1 cellular context compared by ENCODE assay signal in the genomic region with DNA sequence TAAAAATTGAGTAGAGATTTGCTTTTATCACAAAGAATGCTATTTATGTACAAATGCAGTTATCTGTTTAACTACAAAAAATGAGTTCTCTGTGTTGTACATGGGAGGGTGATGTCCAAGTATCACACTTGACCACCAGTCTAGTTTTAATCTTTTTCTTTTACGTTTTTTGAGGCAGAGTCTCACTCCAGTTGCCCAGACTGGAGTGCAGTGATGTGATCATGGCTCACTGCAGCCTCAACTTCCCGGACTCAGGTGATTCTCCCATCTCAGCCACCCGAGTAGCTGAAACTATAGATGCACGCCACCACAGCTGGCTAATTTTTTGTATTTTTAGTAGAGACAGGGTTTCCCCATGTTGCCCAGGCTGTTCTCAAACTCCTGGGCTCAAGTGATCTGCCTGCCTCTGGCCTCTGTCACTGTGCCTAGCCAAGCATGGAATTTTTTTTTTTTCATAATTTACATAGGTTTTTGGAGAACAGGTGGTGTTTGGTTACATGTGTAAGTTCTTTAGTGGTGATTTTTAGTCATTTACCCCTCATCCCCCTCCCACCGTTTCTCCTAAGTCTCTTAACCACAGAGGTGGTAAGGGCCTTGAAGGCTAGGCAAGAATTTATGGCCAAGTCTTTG.
TF ChIP-seq lines count a peak whose summit lies in the region.

No MANE protein-coding gene starts in this region.

TF ChIP-seq in GM12878, 131 proteins besides CTCF, POLR2A, EP300 and RAD21 (continued from another document):
- no peak; the same call in 1 of the 2 replicates for TF ChIP-seq FOXM1 (IDR thresholded peaks at IDR 0.05; ENCODE audit: low read depth, low read length)
- no peak for TF ChIP-seq ZNF207 (IDR thresholded peaks at IDR 0.05; ENCODE audit: borderline replicate concordance)
- TF ChIP-seq MEF2A (IDR thresholded peaks at IDR 0.05; ENCODE audit: insufficient read depth, low read depth, low read length) = peak; percentile 62; the same call in 1 of the 2 replicates
- TF ChIP-seq CHD1 (IDR thresholded peaks at IDR 0.05; ENCODE audit: low read depth, low read length) = no peak
- peak; percentile 72 for TF ChIP-seq EED (IDR thresholded peaks at IDR 0.05; ENCODE audit: low read depth)
- peak; percentile 86 for TF ChIP-seq PAX5 (IDR thresholded peaks at IDR 0.05; ENCODE audit: borderline replicate concordance, low read depth, low read length)
- TF ChIP-seq, protein P1, sequence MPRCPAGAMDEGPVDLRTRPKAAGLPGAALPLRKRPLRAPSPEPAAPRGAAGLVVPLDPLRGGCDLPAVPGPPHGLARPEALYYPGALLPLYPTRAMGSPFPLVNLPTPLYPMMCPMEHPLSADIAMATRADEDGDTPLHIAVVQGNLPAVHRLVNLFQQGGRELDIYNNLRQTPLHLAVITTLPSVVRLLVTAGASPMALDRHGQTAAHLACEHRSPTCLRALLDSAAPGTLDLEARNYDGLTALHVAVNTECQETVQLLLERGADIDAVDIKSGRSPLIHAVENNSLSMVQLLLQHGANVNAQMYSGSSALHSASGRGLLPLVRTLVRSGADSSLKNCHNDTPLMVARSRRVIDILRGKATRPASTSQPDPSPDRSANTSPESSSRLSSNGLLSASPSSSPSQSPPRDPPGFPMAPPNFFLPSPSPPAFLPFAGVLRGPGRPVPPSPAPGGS (IDR thresholded peaks at IDR 0.05; ENCODE audit: borderline replicate concordance, insufficient read depth, low read depth, low read length, poor library complexity, severe bottlenecking) = peak; percentile 19
- peak in 1 of 2 experiments; percentile 20; a peak in 1 of 4 replicates for TF ChIP-seq BHLHE40 (IDR thresholded peaks at IDR 0.05; ENCODE audit: borderline replicate concordance in 1 of 2, low read depth in 2 of 2, low read length in 1 of 2)
- TF ChIP-seq CBFB (IDR thresholded peaks at IDR 0.05; ENCODE audit: low read depth) = peak; percentile 23; the same call in 1 of the 2 replicates
- TF ChIP-seq CREM (IDR thresholded peaks at IDR 0.05; ENCODE audit: low read depth) = 0 out of 2 replicates have a peak, but pooled peaks have one; percentile 29
- TF ChIP-seq JUNB (IDR thresholded peaks at IDR 0.05) = 0 out of 2 replicates have a peak, but pooled peaks have one; percentile 9
- TF ChIP-seq IRF4 (IDR thresholded peaks at IDR 0.05; ENCODE audit: low read depth, low read length) = no peak
- TF ChIP-seq, protein P2, sequence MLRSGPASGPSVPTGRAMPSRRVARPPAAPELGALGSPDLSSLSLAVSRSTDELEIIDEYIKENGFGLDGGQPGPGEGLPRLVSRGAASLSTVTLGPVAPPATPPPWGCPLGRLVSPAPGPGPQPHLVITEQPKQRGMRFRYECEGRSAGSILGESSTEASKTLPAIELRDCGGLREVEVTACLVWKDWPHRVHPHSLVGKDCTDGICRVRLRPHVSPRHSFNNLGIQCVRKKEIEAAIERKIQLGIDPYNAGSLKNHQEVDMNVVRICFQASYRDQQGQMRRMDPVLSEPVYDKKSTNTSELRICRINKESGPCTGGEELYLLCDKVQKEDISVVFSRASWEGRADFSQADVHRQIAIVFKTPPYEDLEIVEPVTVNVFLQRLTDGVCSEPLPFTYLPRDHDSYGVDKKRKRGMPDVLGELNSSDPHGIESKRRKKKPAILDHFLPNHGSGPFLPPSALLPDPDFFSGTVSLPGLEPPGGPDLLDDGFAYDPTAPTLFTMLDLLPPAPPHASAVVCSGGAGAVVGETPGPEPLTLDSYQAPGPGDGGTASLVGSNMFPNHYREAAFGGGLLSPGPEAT (IDR thresholded peaks at IDR 0.05; ENCODE audit: low read depth) = 0 out of 2 replicates have a peak, but pooled peaks have one; percentile 23
- peak; percentile 42; the same call in 1 of the 2 replicates for TF ChIP-seq ZNF384 (IDR thresholded peaks at IDR 0.05; ENCODE audit: borderline replicate concordance, low read depth, low read length)
- TF ChIP-seq MTA3 (IDR thresholded peaks at IDR 0.05; ENCODE audit: borderline replicate concordance, low read length) = no peak
- TF ChIP-seq RUNX3 (IDR thresholded peaks at IDR 0.05; ENCODE audit: low read length) = peak; percentile 86
- no peak for TF ChIP-seq ETV6 (conservative IDR thresholded peaks at IDR 0.05 in 1 of 2, IDR thresholded peaks at IDR 0.05 in 1 of 2; ENCODE audit: borderline replicate concordance in 1 of 2, low read depth in 1 of 2)
- TF ChIP-seq, protein P3, sequence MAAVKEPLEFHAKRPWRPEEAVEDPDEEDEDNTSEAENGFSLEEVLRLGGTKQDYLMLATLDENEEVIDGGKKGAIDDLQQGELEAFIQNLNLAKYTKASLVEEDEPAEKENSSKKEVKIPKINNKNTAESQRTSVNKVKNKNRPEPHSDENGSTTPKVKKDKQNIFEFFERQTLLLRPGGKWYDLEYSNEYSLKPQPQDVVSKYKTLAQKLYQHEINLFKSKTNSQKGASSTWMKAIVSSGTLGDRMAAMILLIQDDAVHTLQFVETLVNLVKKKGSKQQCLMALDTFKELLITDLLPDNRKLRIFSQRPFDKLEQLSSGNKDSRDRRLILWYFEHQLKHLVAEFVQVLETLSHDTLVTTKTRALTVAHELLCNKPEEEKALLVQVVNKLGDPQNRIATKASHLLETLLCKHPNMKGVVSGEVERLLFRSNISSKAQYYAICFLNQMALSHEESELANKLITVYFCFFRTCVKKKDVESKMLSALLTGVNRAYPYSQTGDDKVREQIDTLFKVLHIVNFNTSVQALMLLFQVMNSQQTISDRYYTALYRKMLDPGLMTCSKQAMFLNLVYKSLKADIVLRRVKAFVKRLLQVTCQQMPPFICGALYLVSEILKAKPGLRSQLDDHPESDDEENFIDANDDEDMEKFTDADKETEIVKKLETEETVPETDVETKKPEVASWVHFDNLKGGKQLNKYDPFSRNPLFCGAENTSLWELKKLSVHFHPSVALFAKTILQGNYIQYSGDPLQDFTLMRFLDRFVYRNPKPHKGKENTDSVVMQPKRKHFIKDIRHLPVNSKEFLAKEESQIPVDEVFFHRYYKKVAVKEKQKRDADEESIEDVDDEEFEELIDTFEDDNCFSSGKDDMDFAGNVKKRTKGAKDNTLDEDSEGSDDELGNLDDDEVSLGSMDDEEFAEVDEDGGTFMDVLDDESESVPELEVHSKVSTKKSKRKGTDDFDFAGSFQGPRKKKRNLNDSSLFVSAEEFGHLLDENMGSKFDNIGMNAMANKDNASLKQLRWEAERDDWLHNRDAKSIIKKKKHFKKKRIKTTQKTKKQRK (IDR thresholded peaks at IDR 0.05; ENCODE audit: low read depth, low read length) = no peak
- TF ChIP-seq, protein P4, sequence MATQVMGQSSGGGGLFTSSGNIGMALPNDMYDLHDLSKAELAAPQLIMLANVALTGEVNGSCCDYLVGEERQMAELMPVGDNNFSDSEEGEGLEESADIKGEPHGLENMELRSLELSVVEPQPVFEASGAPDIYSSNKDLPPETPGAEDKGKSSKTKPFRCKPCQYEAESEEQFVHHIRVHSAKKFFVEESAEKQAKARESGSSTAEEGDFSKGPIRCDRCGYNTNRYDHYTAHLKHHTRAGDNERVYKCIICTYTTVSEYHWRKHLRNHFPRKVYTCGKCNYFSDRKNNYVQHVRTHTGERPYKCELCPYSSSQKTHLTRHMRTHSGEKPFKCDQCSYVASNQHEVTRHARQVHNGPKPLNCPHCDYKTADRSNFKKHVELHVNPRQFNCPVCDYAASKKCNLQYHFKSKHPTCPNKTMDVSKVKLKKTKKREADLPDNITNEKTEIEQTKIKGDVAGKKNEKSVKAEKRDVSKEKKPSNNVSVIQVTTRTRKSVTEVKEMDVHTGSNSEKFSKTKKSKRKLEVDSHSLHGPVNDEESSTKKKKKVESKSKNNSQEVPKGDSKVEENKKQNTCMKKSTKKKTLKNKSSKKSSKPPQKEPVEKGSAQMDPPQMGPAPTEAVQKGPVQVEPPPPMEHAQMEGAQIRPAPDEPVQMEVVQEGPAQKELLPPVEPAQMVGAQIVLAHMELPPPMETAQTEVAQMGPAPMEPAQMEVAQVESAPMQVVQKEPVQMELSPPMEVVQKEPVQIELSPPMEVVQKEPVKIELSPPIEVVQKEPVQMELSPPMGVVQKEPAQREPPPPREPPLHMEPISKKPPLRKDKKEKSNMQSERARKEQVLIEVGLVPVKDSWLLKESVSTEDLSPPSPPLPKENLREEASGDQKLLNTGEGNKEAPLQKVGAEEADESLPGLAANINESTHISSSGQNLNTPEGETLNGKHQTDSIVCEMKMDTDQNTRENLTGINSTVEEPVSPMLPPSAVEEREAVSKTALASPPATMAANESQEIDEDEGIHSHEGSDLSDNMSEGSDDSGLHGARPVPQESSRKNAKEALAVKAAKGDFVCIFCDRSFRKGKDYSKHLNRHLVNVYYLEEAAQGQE (IDR thresholded peaks at IDR 0.05; ENCODE audit: low read depth, low read length) = no peak
- no peak for TF ChIP-seq CBX3 (IDR thresholded peaks at IDR 0.05; ENCODE audit: borderline replicate concordance, low read depth)
- TF ChIP-seq ATF7 (IDR thresholded peaks at IDR 0.05; ENCODE audit: low read depth) = peak; percentile 24; the same call in 1 of the 2 replicates
